ENCODE assay signal across 9 cellular contexts in genomic region chr12:3365416-3366385, GRCh38.
DNase-seq lines count a peak whose midpoint lies in the region; ATAC-seq, FAIRE-seq and TF ChIP-seq lines count a peak whose summit lies in the region.
"Had no signal": no experiment of that assay in that cellular context is flagged by ENCODE, and none has a peak within 500 bp of the region (broad histone marks: within the 10 kb centered on the region; RNA-seq: fewer than 3 reads in every experiment).

No MANE protein-coding gene starts in this region.

- no peak for TF ChIP-seq CTCF in left lung (IDR thresholded peaks at IDR 0.05)

- peak; percentile 36 to 43 for ATAC-seq in activated T-cell treated with anti-CD3 and anti-CD28 coated beads, Interleukin-2, amount 50 U/mL, for 4 hours
- ATAC-seq in left lung (peak; percentile 98), GM18909 (IDR thresholded peaks at IDR 0.05; ENCODE audit: poor library complexity, unreplicated experiment) (no peak), HG02678 (IDR thresholded peaks at IDR 0.05; ENCODE audit: unreplicated experiment) (no peak), GM18858 (IDR thresholded peaks at IDR 0.05; ENCODE audit: unreplicated experiment) (no peak)

- no peaks in the 10 kb centered on the region for H3K9me3 ChIP-seq in left lung

- no peak overlapping the region for H3K27ac Mint-ChIP-seq in activated T-cell treated with anti-CD3 and anti-CD28 coated beads, Interleukin-2, amount 50 U/mL, for 24 hours

- peak; percentile 91 for FAIRE-seq in urothelium cell line (lab: Jason Lieb, UNC)

- H3K36me3 Mint-ChIP-seq in activated T-cell treated with anti-CD3 and anti-CD28 coated beads, Interleukin-2, amount 50 U/mL, for 4 hours (ENCODE audit: insufficient read depth), result no peaks in the 10 kb centered on the region
- H3K36me3 Mint-ChIP-seq in activated T-cell treated with anti-CD3 and anti-CD28 coated beads, Interleukin-2, amount 50 U/mL, for 24 hours (ENCODE audit: low read depth), result no peaks in the 10 kb centered on the region

- DNase-seq in activated T-cell treated with anti-CD3 and anti-CD28 coated beads, Interleukin-2, amount 50 U/mL, for 4 hours, result no peak
- DNase-seq in activated T-cell treated with anti-CD3 and anti-CD28 coated beads, Interleukin-2, amount 50 U/mL, for 24 hours, result no peak
- DNase-seq in cerebellum (ENCODE audit: low spot score) (peak; percentile 32), left lung (peak in 1 of 2 donors; percentile 85), urothelium cell line (ENCODE audit: low spot score) (peak; percentile 92)
- DNase-seq: DND-41 had no signal

- peaks cover 0 to 5% of the 10 kb centered on the region in 2 donors for H3K4me1 ChIP-seq in left lung

- H3K27ac ChIP-seq in left lung, result no peak overlapping the region

- H3K4me3 ChIP-seq in left lung, result peak overlapping the region in 1 of 2 donors; percentile 25

- intact Hi-C loops in left lung (cut with DNase I), result no loop called here

- no peak overlapping the region for H3K4me3 Mint-ChIP-seq in activated T-cell treated with anti-CD3 and anti-CD28 coated beads, Interleukin-2, amount 50 U/mL, for 4 hours
- no peak overlapping the region for H3K4me3 Mint-ChIP-seq in activated T-cell treated with anti-CD3 and anti-CD28 coated beads, Interleukin-2, amount 50 U/mL, for 24 hours

- H3K36me3 ChIP-seq in left lung, result no peaks in the 10 kb centered on the region

- H3K9me3 Mint-ChIP-seq in activated T-cell treated with anti-CD3 and anti-CD28 coated beads, Interleukin-2, amount 50 U/mL, for 4 hours, result no peaks in the 10 kb centered on the region
- H3K9me3 Mint-ChIP-seq in activated T-cell treated with anti-CD3 and anti-CD28 coated beads, Interleukin-2, amount 50 U/mL, for 24 hours, result no peaks in the 10 kb centered on the region

- peaks cover 2% of the 10 kb centered on the region for H3K4me1 Mint-ChIP-seq in activated T-cell treated with anti-CD3 and anti-CD28 coated beads, Interleukin-2, amount 50 U/mL, for 4 hours (ENCODE audit: low read depth)
- H3K4me1 Mint-ChIP-seq in activated T-cell treated with anti-CD3 and anti-CD28 coated beads, Interleukin-2, amount 50 U/mL, for 24 hours (ENCODE audit: low read depth), result peaks cover 4% of the 10 kb centered on the region

- H3K27me3 Mint-ChIP-seq in activated T-cell treated with anti-CD3 and anti-CD28 coated beads, Interleukin-2, amount 50 U/mL, for 4 hours (ENCODE audit: low read depth), result peaks cover 35% of the 10 kb centered on the region
- H3K27me3 Mint-ChIP-seq in activated T-cell treated with anti-CD3 and anti-CD28 coated beads, Interleukin-2, amount 50 U/mL, for 24 hours, result peaks cover 24% of the 10 kb centered on the region

- H3K27me3 ChIP-seq in left lung, result peaks cover 20 to 68% of the 10 kb centered on the region in 2 donors

Comparison
In these comparisons a context has a peak if more than half of its experiments do, and no peak if none do; other contexts are left out.
1. ATAC-seq: peak in activated T-cell treated with anti-CD3 and anti-CD28 coated beads, Interleukin-2, amount 50 U/mL, for 4 hours (2 of 2) and left lung (single experiment); none in GM18909 (single experiment), HG02678 (single experiment) and GM18858 (single experiment).
2. DNase-seq: peak in cerebellum (single experiment) and urothelium cell line (single experiment); none in activated T-cell treated with anti-CD3 and anti-CD28 coated beads, Interleukin-2, amount 50 U/mL, for 4 hours (single experiment) and activated T-cell treated with anti-CD3 and anti-CD28 coated beads, Interleukin-2, amount 50 U/mL, for 24 hours (single experiment).